8 cellular contexts compared by ENCODE assay signal in the genomic region with DNA sequence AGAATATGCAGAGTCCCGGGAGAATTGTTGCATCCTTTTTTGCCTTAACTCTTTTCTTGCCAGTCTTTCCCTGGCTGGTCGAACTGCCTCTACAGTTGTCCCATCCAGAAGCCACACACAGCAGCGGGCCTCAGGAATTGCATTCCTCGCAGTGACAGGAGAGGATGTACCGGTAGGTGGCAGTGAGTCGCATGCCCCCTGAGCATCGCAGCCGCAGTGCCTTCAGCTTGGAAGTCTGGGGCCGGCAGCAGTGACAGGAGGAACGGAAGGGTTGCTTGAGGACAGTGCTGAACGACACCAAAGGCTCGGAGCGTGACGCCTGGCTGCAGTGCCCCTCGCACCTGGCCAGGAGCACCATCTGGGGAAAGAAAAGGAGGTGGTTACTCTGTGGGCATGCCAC.
DNase-seq lines count a peak whose midpoint lies in the region; ATAC-seq and TF ChIP-seq lines count a peak whose summit lies in the region.

No MANE protein-coding gene starts in this region.

- DNase-seq in NOMO-1 (lab: John Stamatoyannopoulos, UW; ENCODE audit: unreplicated experiment in 2 of 2): peak; percentile 19 to 26
- DNase-seq in anterior cingulate cortex (lab: John Stamatoyannopoulos, UW): peak in 49 of 58 donors; percentile 1 to 65 (median 17)
- peak; percentile 47 for DNase-seq in kidney tubule cell (ENCODE audit: low spot score)
- DNase-seq in stimulated activated CD8-positive, alpha-beta memory T cell treated with anti-CD3 and anti-CD28 coated beads, Interleukin-15, amount 100 ng/mL, for 24 hours (ENCODE audit: low read depth): peak; percentile 1
- DNase-seq in NCI-H2029 (lab: John Stamatoyannopoulos, UW): no peak
- no peak for DNase-seq in activated CD4-positive, CD25-positive, alpha-beta regulatory T cell treated with anti-CD3 and anti-CD28 coated beads, Interleukin-2, amount 50 U/mL, for 72 hours

- TF ChIP-seq CTCF in GM12873 (IDR thresholded peaks at IDR 0.05; ENCODE audit: insufficient read depth, low read depth, low read length, missing control alignments): peak; percentile 56

- ATAC-seq in HG03521 (IDR thresholded peaks at IDR 0.05; ENCODE audit: unreplicated experiment): no peak

Comparison
In these comparisons a context has a peak if more than half of its experiments do, and no peak if none do; other contexts are left out.
1. DNase-seq: peak in NOMO-1 (2 of 2), anterior cingulate cortex (49 of 58), kidney tubule cell (single experiment) and stimulated activated CD8-positive, alpha-beta memory T cell treated with anti-CD3 and anti-CD28 coated beads, Interleukin-15, amount 100 ng/mL, for 24 hours (single experiment); none in NCI-H2029 (single experiment) and activated CD4-positive, CD25-positive, alpha-beta regulatory T cell treated with anti-CD3 and anti-CD28 coated beads, Interleukin-2, amount 50 U/mL, for 72 hours (single experiment).